In the genomic region with DNA sequence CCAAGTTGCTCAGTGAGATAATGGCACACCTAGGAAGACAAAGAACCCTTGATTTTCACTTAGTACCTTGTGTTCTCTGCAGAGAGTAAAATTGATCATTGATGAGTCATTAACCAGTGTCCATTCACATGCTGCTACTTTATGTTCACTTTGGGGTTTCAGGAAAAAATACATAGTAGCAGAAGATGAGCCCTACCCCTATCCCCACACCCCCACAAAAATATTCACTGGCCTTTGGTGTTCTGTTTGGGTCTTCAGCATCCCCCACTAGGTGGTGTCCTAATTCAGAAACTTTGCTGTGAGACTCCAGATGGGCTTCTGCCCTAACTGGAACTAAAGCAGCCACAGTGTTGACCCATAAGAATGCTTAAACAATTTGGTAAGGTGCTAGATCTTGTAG, we compare ENCODE assay signal across 7 cellular contexts.
DNase-seq lines count a peak whose midpoint lies in the region; TF ChIP-seq lines count a peak whose summit lies in the region.

No MANE protein-coding gene starts in this region.

- DNase-seq in GM12864 (ENCODE audit: low read depth) (peak; percentile 19), GM23248 (peak; percentile 61), NT2/D1 (ENCODE audit: low read depth, low spot score) (peak; percentile 38), dedifferentiated amniotic fluid mesenchymal stem cell (ENCODE audit: extremely low spot score) (peak; percentile 37), midbrain (lab: John Stamatoyannopoulos, UW) (peak; percentile 31), KG1 (lab: John Stamatoyannopoulos, UW) (no peak), C1 segment of cervical spinal cord (lab: John Stamatoyannopoulos, UW) (no peak)

- H3K36me3 ChIP-seq in GM23248 (ENCODE audit: low read depth) (no peaks in the 10 kb centered on the region), NT2/D1 (ENCODE audit: insufficient read depth, insufficient read length, low read length) (peaks cover 9% of the 10 kb centered on the region)

- no peaks in the 10 kb centered on the region for H4K20me1 ChIP-seq in GM23248 (ENCODE audit: insufficient read depth)

- peaks cover 59% of the 10 kb centered on the region for H3K79me2 ChIP-seq in GM23248 (ENCODE audit: insufficient read depth)

- H3K27me3 ChIP-seq in GM23248 (replicated peaks; ENCODE audit: insufficient read depth) (no peaks in the 10 kb centered on the region), NT2/D1 (ENCODE audit: insufficient read depth, insufficient read length) (no peaks in the 10 kb centered on the region)

- peak; percentile 63 for TF ChIP-seq CTCF in GM12864 (IDR thresholded peaks at IDR 0.05; ENCODE audit: low read depth, low read length, missing control alignments)

- no peak overlapping the region for H3K4me3 ChIP-seq in GM12864 (ENCODE audit: low read depth, low read length)
- no peak overlapping the region for H3K4me3 ChIP-seq in GM23248
- H3K4me3 ChIP-seq in NT2/D1 (ENCODE audit: insufficient read length, low read depth) = no peak overlapping the region

- H3K9ac ChIP-seq in GM23248 (peak overlapping the region; percentile 92), NT2/D1 (ENCODE audit: insufficient read length, low read depth) (no peak overlapping the region)

- no peaks in the 10 kb centered on the region for H3K9me3 ChIP-seq in GM23248 (ENCODE audit: low read depth)
- H3K9me3 ChIP-seq in NT2/D1 (ENCODE audit: insufficient read depth, low read length) = no peaks in the 10 kb centered on the region

- H3K27ac ChIP-seq in GM23248 = peak overlapping the region; percentile 93

- in situ Hi-C loops in GM23248 (cut with MboI) = no loop called here

- H3F3A ChIP-seq in GM23248 (ENCODE audit: insufficient read depth) = peaks cover 54% of the 10 kb centered on the region

- H3K9me2 ChIP-seq in GM23248 (ENCODE audit: insufficient read depth) = no peaks in the 10 kb centered on the region

- peaks cover 45% of the 10 kb centered on the region for H3K4me1 ChIP-seq in GM23248 (ENCODE audit: insufficient read depth)
- H3K4me1 ChIP-seq in NT2/D1 (ENCODE audit: insufficient read depth, insufficient read length) = no peaks in the 10 kb centered on the region

- H2AFZ ChIP-seq in GM23248 = no peak overlapping the region

- peak overlapping the region; percentile 96 for H3K4me2 ChIP-seq in GM23248 (ENCODE audit: unreplicated experiment)

Comparison
In these comparisons a context has a peak if more than half of its experiments do, and no peak if none do; other contexts are left out.
1. DNase-seq: peak in GM12864 (single experiment), GM23248 (single experiment), NT2/D1 (single experiment), dedifferentiated amniotic fluid mesenchymal stem cell (single experiment) and midbrain (single experiment); none in KG1 (single experiment) and C1 segment of cervical spinal cord (0 of 14).